Comparison of ENCODE assay signal across 1 cellular context in the genomic region with DNA sequence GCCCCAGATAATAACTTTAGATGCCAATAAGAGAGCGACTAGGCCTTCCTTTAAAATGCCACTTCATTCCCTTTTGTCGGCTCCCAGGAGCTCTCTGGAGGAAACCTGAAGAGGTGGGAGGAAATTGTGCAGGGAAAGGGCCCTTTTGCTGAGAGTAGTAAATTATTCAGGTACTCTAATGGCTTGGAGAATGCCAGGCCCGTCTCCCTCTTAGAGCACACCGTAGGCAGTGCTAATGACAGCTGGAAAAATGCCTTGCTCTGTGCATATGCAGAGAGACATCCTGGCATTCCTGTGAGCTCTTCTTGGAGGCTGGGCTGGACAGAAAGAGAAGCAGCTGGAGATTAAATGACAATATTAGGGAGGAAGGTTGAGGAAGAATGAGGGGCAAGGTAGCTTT.
TF ChIP-seq lines count a peak whose summit lies in the region.

No MANE protein-coding gene starts in this region.

TF ChIP-seq in WTC11, 78 proteins besides CTCF, POLR2A, EP300 and RAD21 (continued from another document):
- TF ChIP-seq, protein P1, sequence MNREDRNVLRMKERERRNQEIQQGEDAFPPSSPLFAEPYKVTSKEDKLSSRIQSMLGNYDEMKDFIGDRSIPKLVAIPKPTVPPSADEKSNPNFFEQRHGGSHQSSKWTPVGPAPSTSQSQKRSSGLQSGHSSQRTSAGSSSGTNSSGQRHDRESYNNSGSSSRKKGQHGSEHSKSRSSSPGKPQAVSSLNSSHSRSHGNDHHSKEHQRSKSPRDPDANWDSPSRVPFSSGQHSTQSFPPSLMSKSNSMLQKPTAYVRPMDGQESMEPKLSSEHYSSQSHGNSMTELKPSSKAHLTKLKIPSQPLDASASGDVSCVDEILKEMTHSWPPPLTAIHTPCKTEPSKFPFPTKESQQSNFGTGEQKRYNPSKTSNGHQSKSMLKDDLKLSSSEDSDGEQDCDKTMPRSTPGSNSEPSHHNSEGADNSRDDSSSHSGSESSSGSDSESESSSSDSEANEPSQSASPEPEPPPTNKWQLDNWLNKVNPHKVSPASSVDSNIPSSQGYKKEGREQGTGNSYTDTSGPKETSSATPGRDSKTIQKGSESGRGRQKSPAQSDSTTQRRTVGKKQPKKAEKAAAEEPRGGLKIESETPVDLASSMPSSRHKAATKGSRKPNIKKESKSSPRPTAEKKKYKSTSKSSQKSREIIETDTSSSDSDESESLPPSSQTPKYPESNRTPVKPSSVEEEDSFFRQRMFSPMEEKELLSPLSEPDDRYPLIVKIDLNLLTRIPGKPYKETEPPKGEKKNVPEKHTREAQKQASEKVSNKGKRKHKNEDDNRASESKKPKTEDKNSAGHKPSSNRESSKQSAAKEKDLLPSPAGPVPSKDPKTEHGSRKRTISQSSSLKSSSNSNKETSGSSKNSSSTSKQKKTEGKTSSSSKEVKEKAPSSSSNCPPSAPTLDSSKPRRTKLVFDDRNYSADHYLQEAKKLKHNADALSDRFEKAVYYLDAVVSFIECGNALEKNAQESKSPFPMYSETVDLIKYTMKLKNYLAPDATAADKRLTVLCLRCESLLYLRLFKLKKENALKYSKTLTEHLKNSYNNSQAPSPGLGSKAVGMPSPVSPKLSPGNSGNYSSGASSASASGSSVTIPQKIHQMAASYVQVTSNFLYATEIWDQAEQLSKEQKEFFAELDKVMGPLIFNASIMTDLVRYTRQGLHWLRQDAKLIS (CRISPR knock-in tag; IDR thresholded peaks at IDR 0.05; ENCODE audit: borderline replicate concordance) = no peak
TF ChIP-seq in WTC11: peak in this region for 0.
